Comparison of ENCODE assay signal across 8 cellular contexts in the genomic region with DNA sequence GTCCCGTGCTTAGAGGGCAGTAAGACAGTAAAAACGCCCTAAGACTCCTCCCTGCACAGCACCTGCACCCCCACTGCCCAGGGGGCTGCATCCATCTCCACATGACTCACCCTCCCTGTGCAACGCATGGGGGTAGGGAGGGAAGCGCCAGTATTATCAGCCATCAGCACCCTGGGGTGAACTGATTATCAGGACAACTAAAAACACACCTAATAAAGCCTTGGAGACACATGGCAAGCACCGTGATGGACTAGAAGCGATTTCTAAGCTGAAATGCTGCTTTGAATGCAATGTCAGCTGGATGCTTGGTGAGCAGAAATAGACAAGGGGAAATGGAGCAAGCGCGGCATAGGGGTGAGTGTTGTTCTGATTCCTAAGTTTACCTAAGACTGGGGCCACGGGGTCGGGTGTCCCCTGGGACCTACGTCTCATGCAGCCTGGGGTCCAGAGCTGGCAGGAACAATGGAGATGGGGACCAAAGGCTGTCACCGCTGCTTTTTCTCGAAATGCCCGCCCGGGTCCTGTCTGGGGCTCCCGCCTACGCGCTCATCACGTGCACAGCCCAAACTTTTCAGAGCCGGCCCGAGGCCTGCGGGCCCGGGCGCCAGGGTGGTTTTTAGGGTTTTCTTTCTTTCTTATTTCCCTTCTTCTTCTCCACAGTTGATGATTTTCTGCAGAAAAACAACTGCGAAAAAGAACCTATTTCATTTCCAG. TPM values are rescaled to one million over a fixed set of nuclear protein-coding genes. Genes with fewer than 3 reads are reported as not detected.
DNase-seq lines count a peak whose midpoint lies in the region; ATAC-seq and TF ChIP-seq lines count a peak whose summit lies in the region.

No MANE protein-coding gene starts in this region.

- peaks cover 3 to 58% (median 20%) of the 10 kb centered on the region in 11 experiments; a peak in 16 of 22 replicates for H3K36me3 ChIP-seq in BLaER1 treated with 17β-estradiol and CSF1 and Interleukin-3, amounts not matched to agents 10 nM and 100 nM
- H3K36me3 ChIP-seq in SK-N-SH (replicated peaks in 1 of 2; ENCODE audit: control insufficient read depth in 1 of 2, insufficient read depth in 2 of 2, low read length in 1 of 2) (no peaks in the 10 kb centered on the region), mucosa of rectum (ENCODE audit: control insufficient read depth in 2 of 2, insufficient read depth in 2 of 2, low read length in 2 of 2) (peaks cover under 1 to 1% of the 10 kb centered on the region in 2 donors), uterus (no peaks in the 10 kb centered on the region)

- peaks cover 43 to 61% (median 51%) of the 10 kb centered on the region in 10 experiments for H3K4me1 ChIP-seq in BLaER1 treated with 17β-estradiol and CSF1 and Interleukin-3, amounts not matched to agents 10 nM and 100 nM
- H3K4me1 ChIP-seq in SK-N-SH (ENCODE audit: control insufficient read depth in 1 of 2, insufficient read depth in 2 of 2, low read depth in 1 of 2, low read length in 1 of 2): peaks cover 0 to 8% of the 10 kb centered on the region in 2 experiments; a peak in 1 of 4 replicates
- peaks cover 12 to 16% of the 10 kb centered on the region in 2 donors for H3K4me1 ChIP-seq in mucosa of rectum (ENCODE audit: control insufficient read depth in 2 of 2, insufficient read depth in 2 of 2, low read length in 2 of 2)
- H3K4me1 ChIP-seq in uterus: no peaks in the 10 kb centered on the region

- H4K20me1 ChIP-seq in BLaER1 treated with 17β-estradiol and CSF1 and Interleukin-3, amounts not matched to agents 10 nM and 100 nM: peaks cover 0 to 31% (median 8%) of the 10 kb centered on the region in 11 experiments; a peak in 7 of 22 replicates
- H4K20me1 ChIP-seq in SK-N-SH (ENCODE audit: insufficient read depth): no peaks in the 10 kb centered on the region

- POLR2A ChIA-PET in SK-N-SH (lab: Yijun Ruan, JAX): no interaction called here

- DNase-seq in SK-N-SH (no peak), uterus (peak in 1 of 2 donors; percentile 68), COLO829 (ENCODE audit: low spot score) (no peak)
- no peak for DNase-seq in effector memory CD8-positive, alpha-beta T cell

- peak overlapping the region; percentile 74 to 87 (median 83) for H3K9ac ChIP-seq in BLaER1 treated with 17β-estradiol and CSF1 and Interleukin-3, amounts not matched to agents 10 nM and 100 nM
- H3K9ac ChIP-seq in SK-N-SH (no peak overlapping the region), mucosa of rectum (ENCODE audit: low read depth in 1 of 2, low read length in 2 of 2) (peak overlapping the region; percentile 61 to 64)

- ATAC-seq in GM19023 (IDR thresholded peaks at IDR 0.05; ENCODE audit: unreplicated experiment): peak; percentile 37
- ATAC-seq in HG03103 (IDR thresholded peaks at IDR 0.05; ENCODE audit: low read depth, unreplicated experiment): peak; percentile 11
- peak; percentile 30 for ATAC-seq in effector memory CD8-positive, alpha-beta T cell (replicated peaks)

- peak overlapping the region; percentile 84 to 95 (median 89) for H3K4me2 ChIP-seq in BLaER1 treated with 17β-estradiol and CSF1 and Interleukin-3, amounts not matched to agents 10 nM and 100 nM
- peak overlapping the region; percentile 91 for H3K4me2 ChIP-seq in SK-N-SH

- no peaks in the 10 kb centered on the region for H3K27me3 ChIP-seq in BLaER1 treated with 17β-estradiol and CSF1 and Interleukin-3, amounts not matched to agents 10 nM and 100 nM
- H3K27me3 ChIP-seq in SK-N-SH (ENCODE audit: insufficient read depth) (no peaks in the 10 kb centered on the region; the same call in 1 of the 2 replicates), mucosa of rectum (ENCODE audit: control insufficient read depth in 2 of 2, insufficient read depth in 2 of 2, low read length in 2 of 2) (no peaks in the 10 kb centered on the region), uterus (no peaks in the 10 kb centered on the region)

- H3K4me3 Mint-ChIP-seq in effector memory CD8-positive, alpha-beta T cell: peak overlapping the region; percentile 79 to 95

- no peaks in the 10 kb centered on the region for H3K9me2 ChIP-seq in SK-N-SH

- peaks cover 4% of the 10 kb centered on the region for H3F3A ChIP-seq in SK-N-SH (replicated peaks; ENCODE audit: insufficient read depth)

- intact Hi-C loops in uterus (cut with DNase I; ENCODE audit: low total_unique reads): loop anchor here (10.0 kb wide), 1 partner anchor 62 kb away; no protein-coding TSS in a partner anchor

- TF ChIP-seq POLR2A in uterus (IDR thresholded peaks at IDR 0.05): no peak

- H3K27me3 Mint-ChIP-seq in effector memory CD8-positive, alpha-beta T cell: no peaks in the 10 kb centered on the region

- H3K79me2 ChIP-seq in SK-N-SH (ENCODE audit: insufficient read depth): no peaks in the 10 kb centered on the region

- no peak for TF ChIP-seq EP300 in SK-N-SH (IDR thresholded peaks at IDR 0.05; ENCODE audit: borderline replicate concordance in 1 of 2, low read depth in 1 of 2, low read length in 1 of 2)

- H3K4me1 Mint-ChIP-seq in effector memory CD8-positive, alpha-beta T cell (ENCODE audit: low read depth in 2 of 2): peaks cover 34 to 45% of the 10 kb centered on the region in 2 donors

- H3K9me3 ChIP-seq in BLaER1 treated with 17β-estradiol and CSF1 and Interleukin-3, amounts not matched to agents 10 nM and 100 nM (replicated peaks in 1 of 11): 0 out of 22 replicates have a peak, but pooled peaks cover 0 to 3% (median 0%) of the 10 kb centered on the region in 11 experiments
- no peaks in the 10 kb centered on the region for H3K9me3 ChIP-seq in SK-N-SH
- no peaks in the 10 kb centered on the region for H3K9me3 ChIP-seq in mucosa of rectum (ENCODE audit: control insufficient read depth in 2 of 2, low read length in 2 of 2)
- H3K9me3 ChIP-seq in uterus: no peaks in the 10 kb centered on the region

- WGBS in SK-N-SH (ENCODE audit: low lambda C conversion rate): 4% methylated on average over 22 of the region's 25 CpGs

- CTCF ChIA-PET in SK-N-SH (lab: Yijun Ruan, JAX): interaction anchor here (0.6 to 2.7 kb wide), 13 partner anchors 8 to 772 kb away, joined by 3 to 17 read pairs (median 4); no protein-coding TSS in a partner anchor

- peak overlapping the region; percentile 97 for H2AFZ ChIP-seq in SK-N-SH (ENCODE audit: low read depth)

- H3K9me3 Mint-ChIP-seq in effector memory CD8-positive, alpha-beta T cell: no peaks in the 10 kb centered on the region

- H3K4me3 ChIP-seq in BLaER1 treated with 17β-estradiol and CSF1 and Interleukin-3, amounts not matched to agents 10 nM and 100 nM: peak overlapping the region; percentile 55 to 96 (median 93)
- peak overlapping the region; percentile 57 to 69 for H3K4me3 ChIP-seq in SK-N-SH (ENCODE audit: low read depth in 2 of 2, low read length in 1 of 2)
- peak overlapping the region; percentile 65 to 81 for H3K4me3 ChIP-seq in mucosa of rectum (ENCODE audit: low read length in 2 of 2)
- H3K4me3 ChIP-seq in uterus: peak overlapping the region; percentile 54 to 61

- TF ChIP-seq RAD21 in SK-N-SH (IDR thresholded peaks at IDR 0.05; ENCODE audit: low read length): no peak

- H3K36me3 Mint-ChIP-seq in effector memory CD8-positive, alpha-beta T cell (ENCODE audit: insufficient read depth): peaks cover 63% of the 10 kb centered on the region

- TF ChIP-seq CTCF in SK-N-SH (IDR thresholded peaks at IDR 0.05): no peak
- TF ChIP-seq CTCF in uterus (IDR thresholded peaks at IDR 0.05): no peak

- H3K27ac ChIP-seq in BLaER1 treated with 17β-estradiol and CSF1 and Interleukin-3, amounts not matched to agents 10 nM and 100 nM: peak overlapping the region; percentile 67 to 93 (median 88); a peak in 21 of 22 replicates
- H3K27ac ChIP-seq in SK-N-SH (ENCODE audit: low read depth in 2 of 2, low read length in 1 of 2): no peak overlapping the region
- peak overlapping the region; percentile 55 to 71 for H3K27ac ChIP-seq in mucosa of rectum (ENCODE audit: low read depth in 2 of 2, low read length in 2 of 2)
- peak overlapping the region; percentile 85 to 89 for H3K27ac ChIP-seq in uterus

- peak overlapping the region; percentile 97 to 100 for H3K27ac Mint-ChIP-seq in effector memory CD8-positive, alpha-beta T cell

TF ChIP-seq in SK-N-SH, 30 proteins besides CTCF, POLR2A, EP300 and RAD21:
- TF ChIP-seq, protein P1, sequence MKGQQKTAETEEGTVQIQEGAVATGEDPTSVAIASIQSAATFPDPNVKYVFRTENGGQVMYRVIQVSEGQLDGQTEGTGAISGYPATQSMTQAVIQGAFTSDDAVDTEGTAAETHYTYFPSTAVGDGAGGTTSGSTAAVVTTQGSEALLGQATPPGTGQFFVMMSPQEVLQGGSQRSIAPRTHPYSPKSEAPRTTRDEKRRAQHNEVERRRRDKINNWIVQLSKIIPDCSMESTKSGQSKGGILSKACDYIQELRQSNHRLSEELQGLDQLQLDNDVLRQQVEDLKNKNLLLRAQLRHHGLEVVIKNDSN (IDR thresholded peaks at IDR 0.05; ENCODE audit: borderline replicate concordance, low read depth): 0 out of 2 replicates have a peak, but pooled peaks have one; percentile 20
- TF ChIP-seq TAF1 (IDR thresholded peaks at IDR 0.05; ENCODE audit: borderline replicate concordance, low read depth, low read length) (no peak), POLR2AphosphoS5 (IDR thresholded peaks at IDR 0.05; ENCODE audit: low read depth, low read length) (no peak), GATA2 (CRISPR knock-in tag; IDR thresholded peaks at IDR 0.05) (no peak), FOXJ3 (CRISPR knock-in tag; IDR thresholded peaks at IDR 0.05) (no peak)
- TF ChIP-seq, protein P2, sequence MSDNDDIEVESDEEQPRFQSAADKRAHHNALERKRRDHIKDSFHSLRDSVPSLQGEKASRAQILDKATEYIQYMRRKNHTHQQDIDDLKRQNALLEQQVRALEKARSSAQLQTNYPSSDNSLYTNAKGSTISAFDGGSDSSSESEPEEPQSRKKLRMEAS (IDR thresholded peaks at IDR 0.05; ENCODE audit: low read depth): no peak

RNA-seq across cellular contexts. Expression of a gene that starts 0.7 kb away (rescaled TPM):
- polyA plus RNA-seq in SK-N-SH (2012; rRNA removed): 1.0 and 1.1 TPM in 2 replicates
- 0.42 and 0.45 TPM in 2 replicates for polyA plus RNA-seq in SK-N-SH (2012; cell fraction: cytosol; rRNA removed)
- polyA plus RNA-seq in SK-N-SH (2012; cell fraction: nucleus; rRNA removed): 2.4 and 3.2 TPM in 2 replicates
- total RNA-seq in uterus: 10 to 100 TPM; 14.4 to 36.2 (median 19.6) TPM

Comparison
In these comparisons a context has a peak if more than half of its experiments do, and no peak if none do; other contexts are left out.
1. H3K27ac ChIP-seq: peak in BLaER1 treated with 17β-estradiol and CSF1 and Interleukin-3, amounts not matched to agents 10 nM and 100 nM (11 of 11), mucosa of rectum (2 of 2) and uterus (2 of 2); none in SK-N-SH (0 of 2).
2. Peak in every context shown above with its lines, with median percentiles within 50 percentile points of each other: H3K4me3 ChIP-seq and ATAC-seq.